ENCODE assay signal across 8 cellular contexts in genomic region chr14:91138511-91139359, GRCh38. TPM values are rescaled to one million over a fixed set of nuclear protein-coding genes. Genes with fewer than 3 reads are reported as not detected.
DNase-seq lines count a peak whose midpoint lies in the region; ATAC-seq, FAIRE-seq and TF ChIP-seq lines count a peak whose summit lies in the region.

No MANE protein-coding gene starts in this region.

- DNase-seq in left ventricle myocardium inferior = no peak
- no peak for DNase-seq in cardiac septum (ENCODE audit: low spot score)
- peak; percentile 75 for DNase-seq in OCI-M1 (lab: John Stamatoyannopoulos, UW)
- DNase-seq in activated naive CD8-positive, alpha-beta T cell treated with anti-CD3 and anti-CD28 coated beads for 36 hours = peak; percentile 45
- DNase-seq in lung (ENCODE audit: low spot score) = no peak
- DNase-seq in RCC 7860 (ENCODE audit: low spot score) = no peak
- no peak for DNase-seq in cerebellum (ENCODE audit: low spot score)
- DNase-seq in middle frontal gyrus (ENCODE audit: extremely low spot score, low spot score) = no peak

- no peak overlapping the region for H3K4me3 Mint-ChIP-seq in activated naive CD8-positive, alpha-beta T cell treated with anti-CD3 and anti-CD28 coated beads for 36 hours

- TF ChIP-seq CTCF in left ventricle myocardium inferior (IDR thresholded peaks at IDR 0.05; ENCODE audit: borderline replicate concordance) = peak; percentile 61
- peak; percentile 27 for TF ChIP-seq CTCF in lung (IDR thresholded peaks at IDR 0.05; ENCODE audit: control extremely low read depth, extremely low read depth)

- peak overlapping the region; percentile 30 for H3K27ac ChIP-seq in left ventricle myocardium inferior (replicated peaks)
- H3K27ac ChIP-seq in lung (ENCODE audit: low read depth in 1 of 2, low read length in 1 of 2) = no peak overlapping the region

- FAIRE-seq in RCC 7860 (lab: Jason Lieb, UNC) = no peak

- H3K9me3 Mint-ChIP-seq in activated naive CD8-positive, alpha-beta T cell treated with anti-CD3 and anti-CD28 coated beads for 36 hours = no peaks in the 10 kb centered on the region

- H3K27ac Mint-ChIP-seq in activated naive CD8-positive, alpha-beta T cell treated with anti-CD3 and anti-CD28 coated beads for 36 hours = peak overlapping the region; percentile 67

- H3K27me3 Mint-ChIP-seq in activated naive CD8-positive, alpha-beta T cell treated with anti-CD3 and anti-CD28 coated beads for 36 hours = no peaks in the 10 kb centered on the region

- H3K9me3 ChIP-seq in left ventricle myocardium inferior (replicated peaks) (no peaks in the 10 kb centered on the region), lung (ENCODE audit: control insufficient read depth in 2 of 2, insufficient read depth in 1 of 2, low read length in 1 of 2) (no peaks in the 10 kb centered on the region)

- H3K4me1 ChIP-seq in left ventricle myocardium inferior = peaks cover 74% of the 10 kb centered on the region
- peaks cover 0 to under 1% of the 10 kb centered on the region in 2 donors for H3K4me1 ChIP-seq in lung (ENCODE audit: control insufficient read depth in 2 of 2, insufficient read depth in 2 of 2, low read length in 2 of 2)

- no peak overlapping the region for H3K4me3 ChIP-seq in left ventricle myocardium inferior
- no peak overlapping the region for H3K4me3 ChIP-seq in lung

- intact Hi-C loops in left ventricle myocardium inferior (cut with micrococcal nuclease) = no loop called here
- intact Hi-C loops in cardiac septum (cut with DNase I) = no loop called here

- H3K27me3 ChIP-seq in left ventricle myocardium inferior (ENCODE audit: low read depth) (no peaks in the 10 kb centered on the region), lung (ENCODE audit: control insufficient read depth, insufficient read depth) (no peaks in the 10 kb centered on the region)

- no peak for ATAC-seq in lung (ENCODE audit: insufficient read depth, low FRiP score)

- H3K4me1 Mint-ChIP-seq in activated naive CD8-positive, alpha-beta T cell treated with anti-CD3 and anti-CD28 coated beads for 36 hours = peaks cover 39% of the 10 kb centered on the region

- H3K36me3 Mint-ChIP-seq in activated naive CD8-positive, alpha-beta T cell treated with anti-CD3 and anti-CD28 coated beads for 36 hours = peaks cover 29% of the 10 kb centered on the region

- peaks cover 21% of the 10 kb centered on the region for H3K36me3 ChIP-seq in left ventricle myocardium inferior
- peaks cover 4 to 6% of the 10 kb centered on the region in 2 donors for H3K36me3 ChIP-seq in lung (ENCODE audit: control insufficient read depth in 2 of 2, insufficient read depth in 2 of 2, low read length in 2 of 2)

- 75 to 80% methylated on average over 6 of the region's 6 CpGs for WGBS in lung, 2 donors

RNA-seq across cellular contexts. Expression of gene DGLUCY, which starts 24.9 kb away (rescaled TPM):
- total RNA-seq in left ventricle myocardium inferior = 220 TPM
- 131 TPM for total RNA-seq in cardiac septum
- 10 to 100 TPM; 31.9 to 36.1 TPM for total RNA-seq in activated naive CD8-positive, alpha-beta T cell treated with anti-CD3 and anti-CD28 coated beads for 36 hours
- total RNA-seq in lung = 10 to 100 TPM; 67.2 to 74.3 TPM
- 10 to 100 TPM; 29.0 to 36.9 TPM for polyA plus RNA-seq in lung
- 31.6 TPM for total RNA-seq in cerebellum

Comparison
In these comparisons a context has a peak if more than half of its experiments do, and no peak if none do; other contexts are left out.
1. DNase-seq: peak in OCI-M1 (single experiment) and activated naive CD8-positive, alpha-beta T cell treated with anti-CD3 and anti-CD28 coated beads for 36 hours (single experiment); none in left ventricle myocardium inferior (single experiment), cardiac septum (single experiment), lung (single experiment), RCC 7860 (single experiment), cerebellum (single experiment) and middle frontal gyrus (single experiment).